ENCODE assay signal across 5 cellular contexts in the genomic region with DNA sequence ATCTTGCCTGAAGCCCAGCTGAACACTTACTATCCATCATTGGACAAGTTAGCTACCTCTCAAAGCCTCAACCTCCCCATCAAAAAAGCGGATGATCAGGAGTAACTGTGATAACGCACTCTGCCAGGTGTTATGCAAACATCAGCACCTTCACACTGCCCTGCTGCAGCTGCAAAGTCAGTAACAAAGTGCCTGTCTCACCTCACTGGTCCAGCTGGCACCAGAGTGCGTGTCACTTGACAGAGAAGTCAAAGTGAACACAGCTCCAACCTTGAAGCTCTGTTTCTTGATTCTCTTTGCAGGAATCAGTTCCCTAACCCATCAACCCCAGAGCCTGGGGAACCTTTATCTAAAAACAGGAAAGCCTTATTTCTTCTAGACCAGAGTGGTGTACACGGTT.
"Had no signal": no experiment of that assay in that cellular context is flagged by ENCODE, and none has a peak within 500 bp of the region (broad histone marks: within the 10 kb centered on the region; RNA-seq: fewer than 3 reads in every experiment).

No MANE protein-coding gene starts in this region.

- H3K27ac ChIP-seq: HL-60 had no signal

- ATAC-seq: GM23338, HepG2 had no signal

- DNase-seq: H9, HCEC 1CT had no signal

- H3K4me3 ChIP-seq: GM23338 had no signal
